Comparison of ENCODE assay signal across 8 cellular contexts in the genomic region with DNA sequence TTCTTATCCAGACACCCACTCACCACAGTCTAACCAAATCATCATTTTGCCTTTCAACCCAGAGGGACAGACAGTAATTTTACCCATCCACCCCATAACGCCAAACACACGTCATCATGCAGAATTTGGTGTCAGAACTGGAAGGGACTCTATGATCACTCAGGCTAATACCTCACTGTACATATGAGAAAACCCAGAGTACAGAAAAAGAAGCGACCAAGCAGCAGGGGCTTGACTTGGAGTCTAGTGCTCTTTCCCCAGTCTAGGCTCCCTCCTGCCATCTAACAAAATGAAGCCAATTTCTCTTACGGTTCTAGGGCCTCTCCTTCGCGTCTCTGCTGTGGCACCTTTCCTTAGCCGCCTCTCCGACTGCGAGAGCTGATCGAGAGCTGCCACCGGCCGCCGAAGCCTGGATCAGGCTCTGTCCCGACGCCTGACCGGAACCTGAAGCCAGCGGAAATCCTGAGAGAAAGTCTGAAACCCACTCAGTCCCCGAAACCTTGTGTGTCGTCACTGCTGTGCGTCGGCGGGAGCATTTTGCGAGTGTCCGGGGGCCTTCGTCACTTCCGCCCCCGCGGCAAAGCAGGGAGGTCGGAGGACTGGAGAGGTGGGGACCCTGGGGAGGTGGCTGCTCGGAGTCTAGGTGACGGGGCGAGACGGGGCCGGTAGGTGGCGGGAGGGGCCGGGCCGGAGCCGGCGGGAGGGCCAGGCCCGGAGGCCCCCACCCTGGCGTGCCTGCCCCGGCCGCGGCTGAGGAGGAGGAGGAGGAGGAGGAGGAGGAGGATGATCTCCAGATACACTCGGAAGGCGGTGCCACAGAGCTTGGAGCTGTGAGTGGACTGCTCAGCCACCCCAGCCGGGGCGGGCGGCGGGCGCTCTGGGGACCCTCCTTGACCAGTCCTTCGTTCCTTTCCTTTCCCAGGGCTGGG. TPM values are rescaled to one million over a fixed set of nuclear protein-coding genes. Genes with fewer than 3 reads are reported as not detected.
DNase-seq lines count a peak whose midpoint lies in the region; ATAC-seq and TF ChIP-seq lines count a peak whose summit lies in the region.

A gene (minus strand): TSS at position 452 of the 929 bp plus-strand sequence. CDS start 4,071 bp downstream, outside the sequence.
A gene (plus strand): TSS at position 563 of the 929 bp plus-strand sequence. CDS start 221 bp downstream, at position 784.

- no peaks in the 10 kb centered on the region for H3K27me3 ChIP-seq in GM06990 (replicated peaks; ENCODE audit: control insufficient read depth, insufficient read depth, low read length)
- no peaks in the 10 kb centered on the region for H3K27me3 ChIP-seq in suprapubic skin

- no peaks in the 10 kb centered on the region for H3K9me3 ChIP-seq in suprapubic skin

- H3K36me3 ChIP-seq in GM06990 (ENCODE audit: control insufficient read depth, insufficient read depth, low read length) (peaks cover 2% of the 10 kb centered on the region; the same call in 1 of the 2 replicates), suprapubic skin (peaks cover 9% of the 10 kb centered on the region)

- peaks cover 48% of the 10 kb centered on the region for H3K4me1 ChIP-seq in suprapubic skin

- peak within 1 kb of the TSS; percentile 100 for H3K27ac Mint-ChIP-seq in HFFc6
- peak within 1 kb of the TSS; percentile 99 for H3K27ac Mint-ChIP-seq in activated naive CD4-positive, alpha-beta T cell treated with anti-CD3 and anti-CD28 coated beads, Interleukin-2, amount 50 U/mL, for 24 hours

- TF ChIP-seq POLR2A in NB4 (IDR thresholded peaks at IDR 0.05; ENCODE audit: extremely low read depth, insufficient read length), result peak; percentile 97
- peak; percentile 41 to 91 for TF ChIP-seq POLR2A in suprapubic skin (IDR thresholded peaks at IDR 0.05)

- peak within 1 kb of the TSS; percentile 98 for H3K27ac ChIP-seq in suprapubic skin

- H3K4me3 ChIP-seq in GM06990 (replicated peaks; ENCODE audit: low read depth, low read length) (peak within 1 kb of the TSS; percentile 96), NB4 (ENCODE audit: low read depth, low read length) (peak within 1 kb of the TSS; percentile 93), suprapubic skin (peak within 1 kb of the TSS; percentile 97)

- peaks cover 12% of the 10 kb centered on the region for H3K9me3 Mint-ChIP-seq in HFFc6
- no peaks in the 10 kb centered on the region for H3K9me3 Mint-ChIP-seq in activated naive CD4-positive, alpha-beta T cell treated with anti-CD3 and anti-CD28 coated beads, Interleukin-2, amount 50 U/mL, for 24 hours

- H3K4me3 Mint-ChIP-seq in HFFc6, result peak within 1 kb of the TSS; percentile 100
- peak within 1 kb of the TSS; percentile 98 for H3K4me3 Mint-ChIP-seq in activated naive CD4-positive, alpha-beta T cell treated with anti-CD3 and anti-CD28 coated beads, Interleukin-2, amount 50 U/mL, for 24 hours

- peaks cover 36% of the 10 kb centered on the region for H3K4me1 Mint-ChIP-seq in HFFc6 (ENCODE audit: low read depth)
- peaks cover 47% of the 10 kb centered on the region for H3K4me1 Mint-ChIP-seq in activated naive CD4-positive, alpha-beta T cell treated with anti-CD3 and anti-CD28 coated beads, Interleukin-2, amount 50 U/mL, for 24 hours

- TF ChIP-seq CTCF in GM06990 (IDR thresholded peaks at IDR 0.05; ENCODE audit: insufficient read depth, low read length, poor library complexity, severe bottlenecking) (peak; percentile 17), HFFc6 (IDR thresholded peaks at IDR 0.05) (peak; percentile 65), NB4 (IDR thresholded peaks at IDR 0.05; ENCODE audit: low read depth, low read length) (no peak), suprapubic skin (IDR thresholded peaks at IDR 0.05) (no peak)

- H3K27me3 Mint-ChIP-seq in HFFc6 (ENCODE audit: insufficient read depth), result peaks cover 3% of the 10 kb centered on the region
- no peaks in the 10 kb centered on the region for H3K27me3 Mint-ChIP-seq in activated naive CD4-positive, alpha-beta T cell treated with anti-CD3 and anti-CD28 coated beads, Interleukin-2, amount 50 U/mL, for 24 hours

- peak; percentile 95 for ATAC-seq in SK-N-SH treated with all-trans-retinoic acid at 6 μM for 48 hours

- TF ChIP-seq EP300 in suprapubic skin (IDR thresholded peaks at IDR 0.05), result peak; percentile 6

- H3K36me3 Mint-ChIP-seq in HFFc6 (ENCODE audit: low read depth), result peaks cover 27% of the 10 kb centered on the region
- peaks cover 12% of the 10 kb centered on the region for H3K36me3 Mint-ChIP-seq in activated naive CD4-positive, alpha-beta T cell treated with anti-CD3 and anti-CD28 coated beads, Interleukin-2, amount 50 U/mL, for 24 hours

- DNase-seq in GM06990 (ENCODE audit: extremely low read depth, insufficient read length) (peak; percentile 90), HFFc6 (peak; percentile 91), NB4 (ENCODE audit: low read depth) (peak; percentile 96), globus pallidus (ENCODE audit: low spot score) (peak; percentile 94), nucleus accumbens (lab: John Stamatoyannopoulos, UW) (peak; percentile 33 to 95 (median 89)), suprapubic skin (ENCODE audit: low spot score in 2 of 2) (peak; percentile 95 to 97)

- 0% methylated on average over 42 of the region's 52 CpGs for WGBS in suprapubic skin

TF ChIP-seq in SK-N-SH treated with all-trans-retinoic acid at 6 μM for 48 hours, 23 proteins besides CTCF, POLR2A, EP300 and RAD21:
- TF ChIP-seq CSDC2 (CRISPR knock-in tag; IDR thresholded peaks at IDR 0.05), result no peak
- TF ChIP-seq, protein P1, sequence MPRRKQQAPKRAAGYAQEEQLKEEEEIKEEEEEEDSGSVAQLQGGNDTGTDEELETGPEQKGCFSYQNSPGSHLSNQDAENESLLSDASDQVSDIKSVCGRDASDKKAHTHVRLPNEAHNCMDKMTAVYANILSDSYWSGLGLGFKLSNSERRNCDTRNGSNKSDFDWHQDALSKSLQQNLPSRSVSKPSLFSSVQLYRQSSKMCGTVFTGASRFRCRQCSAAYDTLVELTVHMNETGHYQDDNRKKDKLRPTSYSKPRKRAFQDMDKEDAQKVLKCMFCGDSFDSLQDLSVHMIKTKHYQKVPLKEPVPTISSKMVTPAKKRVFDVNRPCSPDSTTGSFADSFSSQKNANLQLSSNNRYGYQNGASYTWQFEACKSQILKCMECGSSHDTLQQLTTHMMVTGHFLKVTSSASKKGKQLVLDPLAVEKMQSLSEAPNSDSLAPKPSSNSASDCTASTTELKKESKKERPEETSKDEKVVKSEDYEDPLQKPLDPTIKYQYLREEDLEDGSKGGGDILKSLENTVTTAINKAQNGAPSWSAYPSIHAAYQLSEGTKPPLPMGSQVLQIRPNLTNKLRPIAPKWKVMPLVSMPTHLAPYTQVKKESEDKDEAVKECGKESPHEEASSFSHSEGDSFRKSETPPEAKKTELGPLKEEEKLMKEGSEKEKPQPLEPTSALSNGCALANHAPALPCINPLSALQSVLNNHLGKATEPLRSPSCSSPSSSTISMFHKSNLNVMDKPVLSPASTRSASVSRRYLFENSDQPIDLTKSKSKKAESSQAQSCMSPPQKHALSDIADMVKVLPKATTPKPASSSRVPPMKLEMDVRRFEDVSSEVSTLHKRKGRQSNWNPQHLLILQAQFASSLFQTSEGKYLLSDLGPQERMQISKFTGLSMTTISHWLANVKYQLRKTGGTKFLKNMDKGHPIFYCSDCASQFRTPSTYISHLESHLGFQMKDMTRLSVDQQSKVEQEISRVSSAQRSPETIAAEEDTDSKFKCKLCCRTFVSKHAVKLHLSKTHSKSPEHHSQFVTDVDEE (CRISPR knock-in tag; IDR thresholded peaks at IDR 0.05), result 0 out of 2 replicates have a peak, but pooled peaks have one; percentile 37

RNA-seq across cellular contexts. Expression of the first gene that starts in this region (rescaled TPM):
- total RNA-seq in HFFc6 (2021; fragmentation: NEBNext Ultra II Directional; extraction: Animal tissue kit (Norgen Biotek cat#: 25700)), result 10 to 100 TPM; 31.3 to 39.0 (median 33.6) TPM
- total RNA-seq in suprapubic skin, result 10 to 100 TPM; 32.5 to 43.9 (median 35.1) TPM

RNA-seq across cellular contexts. Expression of the second gene that starts in this region (rescaled TPM):
- total RNA-seq in HFFc6 (2021; fragmentation: NEBNext Ultra II Directional; extraction: Animal tissue kit (Norgen Biotek cat#: 25700)), result 10 to 100 TPM; 16.9 to 21.9 (median 19.5) TPM
- total RNA-seq in suprapubic skin, result 10 to 100 TPM; 11.0 to 18.9 (median 15.8) TPM

Comparison
In these comparisons a context has a peak if more than half of its experiments do, and no peak if none do; other contexts are left out.
1. Peak in every context shown above with its lines: DNase-seq, ATAC-seq, H3K4me3 ChIP-seq and H3K27ac ChIP-seq.
2. CTCF ChIP-seq: peak in GM06990 (single experiment) and HFFc6 (single experiment); none in NB4 (single experiment) and suprapubic skin (0 of 2).